Comparison of ENCODE assay signal across 22 cellular contexts in genomic region chr9:37758747-37759146, GRCh38.
"Had no signal": no experiment of that assay in that cellular context is flagged by ENCODE, and none has a peak within 500 bp of the region (broad histone marks: within the 10 kb centered on the region; RNA-seq: fewer than 3 reads in every experiment).

No MANE protein-coding gene starts in this region.

- H3K27me3 ChIP-seq: SJCRH30 had no signal

- DNase-seq: IMR-90, Kasumi-1, MM.1S, NCI-H1092 treated with DMSO at 0.1 percent for 48 hours, NCI-H1436, NCI-H187, NCI-H2029, NCI-H2107, NCI-H2227 treated with DMSO at 0.1 percent for 48 hours, NCI-H446, NCI-H510A, NCI-H524 treated with DMSO at 0.1 percent for 48 hours, NCI-H69, NCI-H774, PC-3, SHP77 treated with DMSO at 0.1 percent for 48 hours, SJCRH30 had no signal

- H3K4me1 ChIP-seq: SJCRH30 had no signal

- FAIRE-seq: HepG2 had no signal

- H3K9me3 ChIP-seq: SJCRH30 had no signal

- H3K9ac ChIP-seq: KMS-11 had no signal

- H3K4me3 ChIP-seq: SJCRH30 had no signal

- H3K27ac ChIP-seq: KMS-11, SJCRH30 had no signal

- H3K4me2 ChIP-seq: KMS-11 had no signal

- H3K36me3 ChIP-seq: SJCRH30 had no signal

- ATAC-seq: HepG2, Panc1, PC-3, Right ventricle myocardium inferior, SK-N-SH treated with all-trans-retinoic acid at 6 μM for 48 hours had no signal
